8 cellular contexts compared by ENCODE assay signal in genomic region chr15:52103217-52104207, GRCh38. TPM values are rescaled to one million over a fixed set of nuclear protein-coding genes. Genes with fewer than 3 reads are reported as not detected.
DNase-seq lines count a peak whose midpoint lies in the region; ATAC-seq and TF ChIP-seq lines count a peak whose summit lies in the region.

No MANE protein-coding gene starts in this region.

- TF ChIP-seq CTCF in right atrium auricular region (IDR thresholded peaks at IDR 0.05): no peak

- H3K27ac Mint-ChIP-seq in stimulated activated naive CD8-positive, alpha-beta T cell treated with anti-CD3 and anti-CD28 coated beads, Interleukin-15, amount 100 ng/mL, for 72 hours: no peak overlapping the region

- peaks cover 18% of the 10 kb centered on the region for H3K27me3 Mint-ChIP-seq in stimulated activated naive CD8-positive, alpha-beta T cell treated with anti-CD3 and anti-CD28 coated beads, Interleukin-15, amount 100 ng/mL, for 72 hours

- no peaks in the 10 kb centered on the region for H3K9me3 ChIP-seq in right atrium auricular region
- no peaks in the 10 kb centered on the region for H3K9me3 ChIP-seq in HAP-1

- peak; percentile 73 for DNase-seq in right atrium auricular region (ENCODE audit: low spot score)
- DNase-seq in Right ventricle myocardium superior: no peak
- peak; percentile 8 to 62 for DNase-seq in NOMO-1 (lab: John Stamatoyannopoulos, UW; ENCODE audit: unreplicated experiment in 2 of 2)
- peak; percentile 91 for DNase-seq in fibroblast of peridontal ligament (ENCODE audit: extremely low read depth)
- DNase-seq in stimulated activated naive CD8-positive, alpha-beta T cell treated with anti-CD3 and anti-CD28 coated beads, Interleukin-15, amount 100 ng/mL, for 72 hours: no peak
- DNase-seq in HAP-1 (ENCODE audit: low spot score in 2 of 2): no peak
- no peak for DNase-seq in NCI-H2171 treated with DMSO at 0.1 percent for 48 hours (lab: John Stamatoyannopoulos, UW)

- H3K27me3 ChIP-seq in right atrium auricular region: no peaks in the 10 kb centered on the region
- no peaks in the 10 kb centered on the region for H3K27me3 ChIP-seq in HAP-1 (ENCODE audit: low read depth)

- H3K4me1 Mint-ChIP-seq in stimulated activated naive CD8-positive, alpha-beta T cell treated with anti-CD3 and anti-CD28 coated beads, Interleukin-15, amount 100 ng/mL, for 72 hours: no peaks in the 10 kb centered on the region

- no peaks in the 10 kb centered on the region for H3K9me3 Mint-ChIP-seq in stimulated activated naive CD8-positive, alpha-beta T cell treated with anti-CD3 and anti-CD28 coated beads, Interleukin-15, amount 100 ng/mL, for 72 hours

- H3K4me3 Mint-ChIP-seq in stimulated activated naive CD8-positive, alpha-beta T cell treated with anti-CD3 and anti-CD28 coated beads, Interleukin-15, amount 100 ng/mL, for 72 hours: no peak overlapping the region

- intact Hi-C loops in Right ventricle myocardium superior (cut with DNase I): no loop called here

- H3K36me3 ChIP-seq in right atrium auricular region (no peaks in the 10 kb centered on the region), HAP-1 (replicated peaks) (no peaks in the 10 kb centered on the region)

- ATAC-seq in Right ventricle myocardium superior (ENCODE audit: poor library complexity) (no peak), HG02678 (IDR thresholded peaks at IDR 0.05; ENCODE audit: unreplicated experiment) (peak; percentile 51)
- peak; percentile 71 for ATAC-seq in stimulated activated naive CD8-positive, alpha-beta T cell treated with anti-CD3 and anti-CD28 coated beads, Interleukin-15, amount 100 ng/mL, for 72 hours

- H3K4me3 ChIP-seq in right atrium auricular region (no peak overlapping the region), HAP-1 (no peak overlapping the region)

- no peak overlapping the region for H3K27ac ChIP-seq in right atrium auricular region

- in situ Hi-C loops in HAP-1 (cut with MboI; ENCODE audit: low sequenced_read_pairs): no loop called here

- peaks cover 0 to 7% of the 10 kb centered on the region in 2 donors for H3K4me1 ChIP-seq in right atrium auricular region
- H3K4me1 ChIP-seq in HAP-1: peaks cover 3% of the 10 kb centered on the region; the same call in 1 of the 2 replicates

RNA-seq across cellular contexts. Expression of gene BCL2L10, which starts 9.1 kb away (rescaled TPM):
- total RNA-seq in right atrium auricular region: under 1 TPM in 1 of 2 donors, not detected in 1; 0.37 TPM
- total RNA-seq in Right ventricle myocardium superior: not detected

Comparison
In these comparisons a context has a peak if more than half of its experiments do, and no peak if none do; other contexts are left out.
1. DNase-seq: peak in right atrium auricular region (single experiment), NOMO-1 (2 of 2) and fibroblast of peridontal ligament (single experiment); none in Right ventricle myocardium superior (single experiment), stimulated activated naive CD8-positive, alpha-beta T cell treated with anti-CD3 and anti-CD28 coated beads, Interleukin-15, amount 100 ng/mL, for 72 hours (0 of 2), HAP-1 (0 of 2) and NCI-H2171 treated with DMSO at 0.1 percent for 48 hours (single experiment).